ENCODE assay signal across 20 cellular contexts in the genomic region with DNA sequence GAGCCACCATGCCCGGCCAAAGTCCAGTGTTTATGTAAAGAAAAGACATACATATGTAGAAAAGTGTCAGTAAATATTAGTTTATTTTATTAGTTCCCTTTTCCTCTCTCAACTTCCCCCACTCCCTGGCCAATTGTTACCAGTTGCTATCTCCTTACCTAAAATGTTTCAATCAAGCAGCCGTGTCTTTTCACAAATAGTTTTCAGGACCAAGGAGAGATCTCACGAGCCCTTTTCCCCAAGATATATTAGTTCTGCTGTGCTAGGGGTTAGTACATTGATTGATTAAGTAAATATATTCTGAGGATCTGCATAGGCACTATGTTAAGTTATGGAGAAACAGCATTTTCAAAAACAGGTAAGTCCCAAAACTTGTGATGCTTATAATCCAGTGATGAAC.
DNase-seq lines count a peak whose midpoint lies in the region; TF ChIP-seq lines count a peak whose summit lies in the region.
"Had no signal": no experiment of that assay in that cellular context is flagged by ENCODE, and none has a peak within 500 bp of the region (broad histone marks: within the 10 kb centered on the region; RNA-seq: fewer than 3 reads in every experiment).

No MANE protein-coding gene starts in this region.

- H3K9me3 ChIP-seq in SJCRH30 (replicated peaks), result no peaks in the 10 kb centered on the region

- no peaks in the 10 kb centered on the region for H3K27me3 ChIP-seq in SJCRH30

- H3K4me1 ChIP-seq in SJCRH30, result no peaks in the 10 kb centered on the region

- TF ChIP-seq EP300 in Ishikawa (IDR thresholded peaks at IDR 0.05; ENCODE audit: borderline replicate concordance), result no peak

- peak; percentile 25 for DNase-seq in EH (ENCODE audit: low read depth)
- peak; percentile 17 for DNase-seq in astrocyte of the hippocampus (ENCODE audit: low read depth, low spot score)
- DNase-seq in left kidney (ENCODE audit: low read depth, low spot score), result peak; percentile 7
- no peak for DNase-seq in NCI-H1436 (lab: John Stamatoyannopoulos, UW)
- DNase-seq in DMS153 (lab: John Stamatoyannopoulos, UW), result no peak
- DNase-seq in SJCRH30, result no peak
- DNase-seq: DMS79 treated with DMSO at 0.1 percent for 48 hours, IMR-90, Karpas-422, MM.1S, NCI-H1092, NCI-H146, NCI-H2081, NCI-H2171 treated with DMSO at 0.1 percent for 48 hours, NCI-H446, RPMI8226, SIG-M5, T-helper 17 cell had no signal

- no peak for TF ChIP-seq RAD21 in Ishikawa (IDR thresholded peaks at IDR 0.05; ENCODE audit: low read depth)

- H3K4me3 ChIP-seq in SJCRH30, result no peak overlapping the region

- no peaks in the 10 kb centered on the region for H3K36me3 ChIP-seq in SJCRH30

- no peak overlapping the region for H3K27ac ChIP-seq in SJCRH30
- H3K27ac ChIP-seq: HL-60 had no signal

TF ChIP-seq in Ishikawa, 13 proteins besides CTCF, POLR2A, EP300 and RAD21:
- TF ChIP-seq, protein P1, sequence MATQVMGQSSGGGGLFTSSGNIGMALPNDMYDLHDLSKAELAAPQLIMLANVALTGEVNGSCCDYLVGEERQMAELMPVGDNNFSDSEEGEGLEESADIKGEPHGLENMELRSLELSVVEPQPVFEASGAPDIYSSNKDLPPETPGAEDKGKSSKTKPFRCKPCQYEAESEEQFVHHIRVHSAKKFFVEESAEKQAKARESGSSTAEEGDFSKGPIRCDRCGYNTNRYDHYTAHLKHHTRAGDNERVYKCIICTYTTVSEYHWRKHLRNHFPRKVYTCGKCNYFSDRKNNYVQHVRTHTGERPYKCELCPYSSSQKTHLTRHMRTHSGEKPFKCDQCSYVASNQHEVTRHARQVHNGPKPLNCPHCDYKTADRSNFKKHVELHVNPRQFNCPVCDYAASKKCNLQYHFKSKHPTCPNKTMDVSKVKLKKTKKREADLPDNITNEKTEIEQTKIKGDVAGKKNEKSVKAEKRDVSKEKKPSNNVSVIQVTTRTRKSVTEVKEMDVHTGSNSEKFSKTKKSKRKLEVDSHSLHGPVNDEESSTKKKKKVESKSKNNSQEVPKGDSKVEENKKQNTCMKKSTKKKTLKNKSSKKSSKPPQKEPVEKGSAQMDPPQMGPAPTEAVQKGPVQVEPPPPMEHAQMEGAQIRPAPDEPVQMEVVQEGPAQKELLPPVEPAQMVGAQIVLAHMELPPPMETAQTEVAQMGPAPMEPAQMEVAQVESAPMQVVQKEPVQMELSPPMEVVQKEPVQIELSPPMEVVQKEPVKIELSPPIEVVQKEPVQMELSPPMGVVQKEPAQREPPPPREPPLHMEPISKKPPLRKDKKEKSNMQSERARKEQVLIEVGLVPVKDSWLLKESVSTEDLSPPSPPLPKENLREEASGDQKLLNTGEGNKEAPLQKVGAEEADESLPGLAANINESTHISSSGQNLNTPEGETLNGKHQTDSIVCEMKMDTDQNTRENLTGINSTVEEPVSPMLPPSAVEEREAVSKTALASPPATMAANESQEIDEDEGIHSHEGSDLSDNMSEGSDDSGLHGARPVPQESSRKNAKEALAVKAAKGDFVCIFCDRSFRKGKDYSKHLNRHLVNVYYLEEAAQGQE (IDR thresholded peaks at IDR 0.05; ENCODE audit: low read depth), result peak; percentile 74
- no peak for TF ChIP-seq CREB1 (IDR thresholded peaks at IDR 0.05; ENCODE audit: low read depth)
- no peak for TF ChIP-seq FOXM1 (IDR thresholded peaks at IDR 0.05; ENCODE audit: borderline replicate concordance, low read depth)
- TF ChIP-seq, protein P2, sequence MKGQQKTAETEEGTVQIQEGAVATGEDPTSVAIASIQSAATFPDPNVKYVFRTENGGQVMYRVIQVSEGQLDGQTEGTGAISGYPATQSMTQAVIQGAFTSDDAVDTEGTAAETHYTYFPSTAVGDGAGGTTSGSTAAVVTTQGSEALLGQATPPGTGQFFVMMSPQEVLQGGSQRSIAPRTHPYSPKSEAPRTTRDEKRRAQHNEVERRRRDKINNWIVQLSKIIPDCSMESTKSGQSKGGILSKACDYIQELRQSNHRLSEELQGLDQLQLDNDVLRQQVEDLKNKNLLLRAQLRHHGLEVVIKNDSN (IDR thresholded peaks at IDR 0.05), result no peak

Comparison
In these comparisons a context has a peak if more than half of its experiments do, and no peak if none do; other contexts are left out.
1. DNase-seq: peak in EH (single experiment), astrocyte of the hippocampus (single experiment) and left kidney (single experiment); none in NCI-H1436 (single experiment), DMS153 (single experiment) and SJCRH30 (0 of 2).